15 cellular contexts compared by ENCODE assay signal in genomic region chr14:103232831-103233319, GRCh38.
DNase-seq lines count a peak whose midpoint lies in the region; FAIRE-seq lines count a peak whose summit lies in the region.
"Had no signal": no experiment of that assay in that cellular context is flagged by ENCODE, and none has a peak within 500 bp of the region (broad histone marks: within the 10 kb centered on the region; RNA-seq: fewer than 3 reads in every experiment).

No MANE protein-coding gene starts in this region.

- H3K27ac ChIP-seq in mesenchymal stem cell (ENCODE audit: low read length, poor library complexity, severe bottlenecking), result no peak overlapping the region
- H3K27ac ChIP-seq: dorsolateral prefrontal cortex had no signal

- no peak overlapping the region for H3K23ac ChIP-seq in mesenchymal stem cell (ENCODE audit: low read length in 2 of 2)

- H4K8ac ChIP-seq in mesenchymal stem cell (ENCODE audit: low read length), result no peak overlapping the region

- H3K4me2 ChIP-seq in mesenchymal stem cell (ENCODE audit: low read length, poor library complexity, severe bottlenecking), result peak overlapping the region; percentile 10

- H3K79me1 ChIP-seq in mesenchymal stem cell (replicated peaks; ENCODE audit: low read length, poor library complexity, severe bottlenecking), result no peaks in the 10 kb centered on the region

- no peak overlapping the region for H4K91ac ChIP-seq in mesenchymal stem cell (ENCODE audit: low read length)

- H2BK12ac ChIP-seq in mesenchymal stem cell (ENCODE audit: low read length in 2 of 2), result no peak overlapping the region

- no peak overlapping the region for H2BK15ac ChIP-seq in mesenchymal stem cell (ENCODE audit: low read depth, poor library complexity, severe bottlenecking)

- 93% methylated on average over 16 of the region's 16 CpGs for WGBS in mesenchymal stem cell

- no peaks in the 10 kb centered on the region for H3K36me3 ChIP-seq in mesenchymal stem cell (ENCODE audit: control insufficient read depth in 1 of 2, insufficient read depth in 2 of 2, low read depth in 1 of 2, low read length in 2 of 2)
- H3K36me3 ChIP-seq: BE2C had no signal

- H3K4me3 ChIP-seq in mesenchymal stem cell (ENCODE audit: insufficient read depth in 1 of 2, low read depth in 1 of 2, low read length in 2 of 2), result no peak overlapping the region
- H3K4me3 ChIP-seq: dorsolateral prefrontal cortex had no signal

- no peak for FAIRE-seq in urothelium cell line (lab: Jason Lieb, UNC)
- FAIRE-seq: frontal cortex had no signal

- no peak overlapping the region for H2BK120ac ChIP-seq in mesenchymal stem cell (ENCODE audit: low read depth, low read length)

- H2BK5ac ChIP-seq in mesenchymal stem cell (ENCODE audit: low read depth, low read length, poor library complexity, severe bottlenecking), result no peak overlapping the region

- H3K14ac ChIP-seq in mesenchymal stem cell (ENCODE audit: low read length in 2 of 2), result no peak overlapping the region

- peaks cover 8 to 54% of the 10 kb centered on the region in 2 experiments for H3K27me3 ChIP-seq in mesenchymal stem cell (ENCODE audit: control insufficient read depth in 1 of 2, insufficient read depth in 1 of 2, low read length in 2 of 2)
- H3K27me3 ChIP-seq: BE2C had no signal

- H3K9ac ChIP-seq in mesenchymal stem cell (ENCODE audit: low read length), result no peak overlapping the region

- no peak overlapping the region for H2AFZ ChIP-seq in mesenchymal stem cell (ENCODE audit: low read depth, low read length)

- no peak overlapping the region for H2AK5ac ChIP-seq in mesenchymal stem cell (ENCODE audit: low read length, severe bottlenecking)

- no peak overlapping the region for H3K4ac ChIP-seq in mesenchymal stem cell (ENCODE audit: low read depth in 1 of 2, low read length in 2 of 2)

- no peaks in the 10 kb centered on the region for H3K9me3 ChIP-seq in mesenchymal stem cell (ENCODE audit: control insufficient read depth, low read length)
- H3K9me3 ChIP-seq: BE2C had no signal

- H3K18ac ChIP-seq in mesenchymal stem cell (ENCODE audit: low read depth in 1 of 2, low read length in 2 of 2), result no peak overlapping the region

- H3K4me1 ChIP-seq in mesenchymal stem cell (ENCODE audit: control insufficient read depth, insufficient read depth, low read depth, low read length), result peaks cover 15% of the 10 kb centered on the region
- H3K4me1 ChIP-seq: BE2C had no signal

- peak; percentile 40 for DNase-seq in Daoy (ENCODE audit: low read depth)
- DNase-seq in NCI-H1092 treated with DMSO at 0.1 percent for 48 hours (lab: John Stamatoyannopoulos, UW), result peak; percentile 44
- DNase-seq in NCI-H510A (lab: John Stamatoyannopoulos, UW), result peak; percentile 45
- DNase-seq in mesenchymal stem cell, result no peak
- DNase-seq in stimulated activated CD4-positive, alpha-beta T cell treated with anti-CD3 and anti-CD28 coated beads, Interleukin-4, amount 100 ng/mL, for 1 hour, result no peak
- no peak for DNase-seq in urothelium cell line (ENCODE audit: low spot score)
- no peak for DNase-seq in COLO829 (ENCODE audit: low spot score)
- DNase-seq: activated CD8-positive, alpha-beta memory T cell treated with anti-CD3 and anti-CD28 coated beads for 24 hours; activated naive CD8-positive, alpha-beta T cell treated with anti-CD3 and anti-CD28 coated beads, Interleukin-2, amount 10 ng/mL, durations not matched to agents 7 days and 5 days; BE2C; dorsolateral prefrontal cortex; kidney glomerular epithelial cell; mesendoderm; NCI-H446 had no signal

Comparison
In these comparisons a context has a peak if more than half of its experiments do, and no peak if none do; other contexts are left out.
1. DNase-seq: peak in Daoy (single experiment), NCI-H1092 treated with DMSO at 0.1 percent for 48 hours (single experiment) and NCI-H510A (single experiment); none in mesenchymal stem cell (single experiment), stimulated activated CD4-positive, alpha-beta T cell treated with anti-CD3 and anti-CD28 coated beads, Interleukin-4, amount 100 ng/mL, for 1 hour (single experiment), urothelium cell line (single experiment) and COLO829 (single experiment).